In the genomic region with DNA sequence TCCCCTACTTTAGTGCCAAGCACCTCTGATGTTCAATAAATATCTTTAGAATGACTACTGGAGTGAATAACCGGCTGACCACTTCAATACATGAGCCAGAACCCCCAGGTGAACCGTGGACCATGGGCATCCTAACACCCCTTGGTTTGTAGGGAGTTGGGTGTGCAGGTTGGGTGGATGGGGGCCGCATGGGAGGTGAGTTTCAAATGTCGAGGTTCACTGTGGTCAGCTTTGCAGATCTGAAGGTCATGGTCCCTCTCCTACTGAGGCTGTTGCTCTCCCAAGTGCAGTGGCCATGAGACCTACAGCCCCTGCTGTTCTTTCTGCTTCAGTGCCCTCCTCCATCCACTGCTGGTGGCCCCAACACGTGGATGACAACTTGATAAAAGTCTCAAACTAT, we compare ENCODE assay signal across 9 cellular contexts.
"Had no signal": no experiment of that assay in that cellular context is flagged by ENCODE, and none has a peak within 500 bp of the region (broad histone marks: within the 10 kb centered on the region; RNA-seq: fewer than 3 reads in every experiment).

No MANE protein-coding gene starts in this region.

- H3K4me3 ChIP-seq: GM23248, GM23338, HAP-1 had no signal

- H3K9ac ChIP-seq: GM23248 had no signal

- ATAC-seq: GM23338, HCT116 had no signal

- H3K9me3 ChIP-seq: HAP-1 had no signal

- H3K4me1 ChIP-seq: HAP-1 had no signal

- H3K4me2 ChIP-seq: GM23338 had no signal

- H3K27ac Mint-ChIP-seq: GM23338, H9, HFFc6 had no signal

- H2AFZ ChIP-seq: GM23248, GM23338 had no signal

- DNase-seq: GM23248, GOT3, H7, H9, HCEC 1CT, HFFc6 had no signal

- H3K27ac ChIP-seq: GM23248 had no signal

- H3K4me3 Mint-ChIP-seq: GM23338, H9, HFFc6 had no signal

- H3K4me1 Mint-ChIP-seq: GM23338 had no signal

- H3K36me3 ChIP-seq: HAP-1 had no signal
